Comparison of ENCODE assay signal across 1 cellular context in the genomic region with DNA sequence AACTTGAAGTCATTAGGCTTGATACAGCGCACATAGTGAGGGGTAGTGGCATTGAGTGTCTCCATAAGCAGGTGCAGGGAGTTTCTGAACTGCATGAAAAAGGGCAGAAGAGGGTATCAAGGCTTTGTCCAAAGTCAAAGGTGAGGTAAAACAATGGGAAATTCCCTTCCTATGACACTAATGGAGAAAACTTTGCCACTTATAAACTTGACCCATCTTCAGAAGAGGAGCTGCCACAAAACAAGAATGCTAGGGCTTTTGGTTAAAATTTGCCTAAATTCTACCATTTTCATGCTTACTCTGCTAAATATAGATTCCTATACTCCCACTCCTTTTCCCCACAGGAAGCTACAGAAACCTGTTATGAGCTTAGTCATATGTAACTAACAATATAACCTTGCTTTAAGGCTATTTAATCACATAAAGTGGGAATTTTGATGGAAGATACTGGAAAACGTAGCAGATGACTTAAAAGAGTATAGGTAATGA.
TF ChIP-seq lines count a peak whose summit lies in the region.

No MANE protein-coding gene starts in this region.

TF ChIP-seq in GM12878, 131 proteins besides CTCF, POLR2A, EP300 and RAD21 (continued from another document):
- TF ChIP-seq FOXK2 (IDR thresholded peaks at IDR 0.05) (no peak), RBBP5 (conservative IDR thresholded peaks at IDR 0.05) (no peak), CEBPZ (IDR thresholded peaks at IDR 0.05; ENCODE audit: low read depth, low read length) (no peak), CBX5 (IDR thresholded peaks at IDR 0.05; ENCODE audit: low read depth) (no peak), NKRF (conservative IDR thresholded peaks at IDR 0.05) (no peak), SMC3 (IDR thresholded peaks at IDR 0.05; ENCODE audit: borderline replicate concordance, low read length) (no peak), NR2C2 (IDR thresholded peaks at IDR 0.05; ENCODE audit: borderline replicate concordance, control insufficient read depth, insufficient read length, low read depth) (no peak), EED (IDR thresholded peaks at IDR 0.05; ENCODE audit: low read depth) (peak; percentile 31), KLF5 (IDR thresholded peaks at IDR 0.05; ENCODE audit: partially characterized antibody) (no peak), BACH1 (IDR thresholded peaks at IDR 0.05; ENCODE audit: borderline replicate concordance) (no peak), E4F1 (IDR thresholded peaks at IDR 0.05; ENCODE audit: borderline replicate concordance, partially characterized antibody) (no peak), USF1 (IDR thresholded peaks at IDR 0.05; ENCODE audit: borderline replicate concordance, extremely low read length, insufficient read depth, low read depth, low read length) (no peak), DPF2 (IDR thresholded peaks at IDR 0.05) (0 out of 2 replicates have a peak, but pooled peaks have one; percentile 25)
- TF ChIP-seq, protein P1, sequence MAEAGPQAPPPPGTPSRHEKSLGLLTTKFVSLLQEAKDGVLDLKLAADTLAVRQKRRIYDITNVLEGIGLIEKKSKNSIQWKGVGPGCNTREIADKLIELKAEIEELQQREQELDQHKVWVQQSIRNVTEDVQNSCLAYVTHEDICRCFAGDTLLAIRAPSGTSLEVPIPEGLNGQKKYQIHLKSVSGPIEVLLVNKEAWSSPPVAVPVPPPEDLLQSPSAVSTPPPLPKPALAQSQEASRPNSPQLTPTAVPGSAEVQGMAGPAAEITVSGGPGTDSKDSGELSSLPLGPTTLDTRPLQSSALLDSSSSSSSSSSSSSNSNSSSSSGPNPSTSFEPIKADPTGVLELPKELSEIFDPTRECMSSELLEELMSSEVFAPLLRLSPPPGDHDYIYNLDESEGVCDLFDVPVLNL (IDR thresholded peaks at IDR 0.05; ENCODE audit: low read depth, low read length) = no peak
